In the genomic region with DNA sequence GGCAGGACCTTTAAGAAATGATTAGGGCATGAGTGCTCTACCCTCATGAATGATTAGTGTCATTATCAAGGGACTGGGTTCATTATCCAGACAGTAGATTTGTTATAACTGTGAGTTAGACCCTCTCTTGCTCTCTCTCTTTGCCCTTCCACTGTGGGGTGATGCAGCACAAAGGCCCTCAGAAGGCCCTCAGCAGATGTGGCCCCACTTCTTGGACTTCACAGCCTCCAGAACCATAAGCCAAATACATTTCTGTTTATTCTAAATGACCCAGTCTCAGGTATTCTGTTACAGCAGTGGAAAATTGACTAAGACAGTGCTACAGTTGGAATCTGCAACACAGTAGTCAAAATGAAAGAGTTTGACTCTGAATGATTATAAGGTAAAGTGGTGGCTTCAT, we compare ENCODE assay signal across 10 cellular contexts.
"Had no signal": no experiment of that assay in that cellular context is flagged by ENCODE, and none has a peak within 500 bp of the region (broad histone marks: within the 10 kb centered on the region; RNA-seq: fewer than 3 reads in every experiment).

No MANE protein-coding gene starts in this region.

- H3K36me3 ChIP-seq: HAP-1 had no signal

- H3K4me2 ChIP-seq: GM23338 had no signal

- H3K27ac ChIP-seq: GM23248 had no signal

- H3K27ac Mint-ChIP-seq: GM23338, HFFc6 had no signal

- H3K9me3 Mint-ChIP-seq: HFFc6 had no signal

- H3K4me3 ChIP-seq: GM23248, GM23338, HAP-1 had no signal

- H3K4me3 Mint-ChIP-seq: GM23338, H9, HFFc6 had no signal

- ATAC-seq: GM23338 had no signal

- FAIRE-seq: H1, H54 had no signal

- H3K9me3 ChIP-seq: HAP-1 had no signal

- DNase-seq: GM23248, GOT3, H7, H9, HCEC 1CT, HFFc6 had no signal

- H3K4me1 ChIP-seq: HAP-1 had no signal

- H2AFZ ChIP-seq: GM23248, GM23338 had no signal

- H3K9ac ChIP-seq: GM23248 had no signal
